In the genomic region with DNA sequence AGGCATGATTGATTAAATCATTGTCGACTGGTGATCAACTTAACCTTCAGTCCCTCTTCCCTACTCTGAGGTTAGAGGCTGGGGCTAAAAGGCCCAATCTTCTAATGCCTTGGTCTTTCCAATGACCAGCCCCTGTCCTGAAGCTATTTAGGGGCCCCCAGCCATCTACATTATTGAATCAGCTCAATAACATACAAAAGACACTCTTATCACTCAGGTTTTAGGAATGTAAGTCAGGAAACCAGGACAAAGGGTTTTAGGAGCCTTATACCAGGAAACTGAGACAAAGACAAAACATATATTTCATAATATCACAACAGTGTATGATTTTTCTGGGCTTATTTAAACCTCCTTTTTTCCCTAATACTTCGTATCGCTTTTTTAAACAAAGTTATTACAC, we compare ENCODE assay signal across 2 cellular contexts.
TF ChIP-seq lines count a peak whose summit lies in the region.

No MANE protein-coding gene starts in this region.

TF ChIP-seq in SK-N-SH, 30 proteins besides CTCF, POLR2A, EP300 and RAD21 (continued from another document):
- TF ChIP-seq USF1 (IDR thresholded peaks at IDR 0.05; ENCODE audit: borderline replicate concordance, low read depth) (no peak), CHD2 (IDR thresholded peaks at IDR 0.05; ENCODE audit: low read length, partially characterized antibody) (no peak), ELF1 (IDR thresholded peaks at IDR 0.05) (no peak), TAF1 (IDR thresholded peaks at IDR 0.05; ENCODE audit: borderline replicate concordance, low read depth, low read length) (no peak), GABPA (IDR thresholded peaks at IDR 0.05; ENCODE audit: low read depth) (no peak)
- TF ChIP-seq, protein P1, sequence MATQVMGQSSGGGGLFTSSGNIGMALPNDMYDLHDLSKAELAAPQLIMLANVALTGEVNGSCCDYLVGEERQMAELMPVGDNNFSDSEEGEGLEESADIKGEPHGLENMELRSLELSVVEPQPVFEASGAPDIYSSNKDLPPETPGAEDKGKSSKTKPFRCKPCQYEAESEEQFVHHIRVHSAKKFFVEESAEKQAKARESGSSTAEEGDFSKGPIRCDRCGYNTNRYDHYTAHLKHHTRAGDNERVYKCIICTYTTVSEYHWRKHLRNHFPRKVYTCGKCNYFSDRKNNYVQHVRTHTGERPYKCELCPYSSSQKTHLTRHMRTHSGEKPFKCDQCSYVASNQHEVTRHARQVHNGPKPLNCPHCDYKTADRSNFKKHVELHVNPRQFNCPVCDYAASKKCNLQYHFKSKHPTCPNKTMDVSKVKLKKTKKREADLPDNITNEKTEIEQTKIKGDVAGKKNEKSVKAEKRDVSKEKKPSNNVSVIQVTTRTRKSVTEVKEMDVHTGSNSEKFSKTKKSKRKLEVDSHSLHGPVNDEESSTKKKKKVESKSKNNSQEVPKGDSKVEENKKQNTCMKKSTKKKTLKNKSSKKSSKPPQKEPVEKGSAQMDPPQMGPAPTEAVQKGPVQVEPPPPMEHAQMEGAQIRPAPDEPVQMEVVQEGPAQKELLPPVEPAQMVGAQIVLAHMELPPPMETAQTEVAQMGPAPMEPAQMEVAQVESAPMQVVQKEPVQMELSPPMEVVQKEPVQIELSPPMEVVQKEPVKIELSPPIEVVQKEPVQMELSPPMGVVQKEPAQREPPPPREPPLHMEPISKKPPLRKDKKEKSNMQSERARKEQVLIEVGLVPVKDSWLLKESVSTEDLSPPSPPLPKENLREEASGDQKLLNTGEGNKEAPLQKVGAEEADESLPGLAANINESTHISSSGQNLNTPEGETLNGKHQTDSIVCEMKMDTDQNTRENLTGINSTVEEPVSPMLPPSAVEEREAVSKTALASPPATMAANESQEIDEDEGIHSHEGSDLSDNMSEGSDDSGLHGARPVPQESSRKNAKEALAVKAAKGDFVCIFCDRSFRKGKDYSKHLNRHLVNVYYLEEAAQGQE (IDR thresholded peaks at IDR 0.05; ENCODE audit: low read depth, low read length) = no peak

TF ChIP-seq in SK-N-SH treated with all-trans-retinoic acid at 6 μM for 48 hours, 23 proteins besides CTCF, POLR2A, EP300 and RAD21 (continued from another document):
- TF ChIP-seq ARNTL (CRISPR knock-in tag; IDR thresholded peaks at IDR 0.05; ENCODE audit: borderline replicate concordance, low read depth) (no peak), TOX (CRISPR knock-in tag; IDR thresholded peaks at IDR 0.05; ENCODE audit: borderline replicate concordance) (no peak), TCF4 (CRISPR knock-in tag; IDR thresholded peaks at IDR 0.05; ENCODE audit: borderline replicate concordance) (no peak), OSR1 (CRISPR knock-in tag; IDR thresholded peaks at IDR 0.05) (no peak), SNAI2 (CRISPR knock-in tag; IDR thresholded peaks at IDR 0.05) (no peak), ZNF565 (CRISPR knock-in tag; conservative IDR thresholded peaks at IDR 0.05; ENCODE audit: low read depth) (no peak), CREB5 (CRISPR knock-in tag; IDR thresholded peaks at IDR 0.05; ENCODE audit: low read depth) (no peak), ZC3H10 (CRISPR knock-in tag; IDR thresholded peaks at IDR 0.05) (no peak)
- TF ChIP-seq, protein P2, sequence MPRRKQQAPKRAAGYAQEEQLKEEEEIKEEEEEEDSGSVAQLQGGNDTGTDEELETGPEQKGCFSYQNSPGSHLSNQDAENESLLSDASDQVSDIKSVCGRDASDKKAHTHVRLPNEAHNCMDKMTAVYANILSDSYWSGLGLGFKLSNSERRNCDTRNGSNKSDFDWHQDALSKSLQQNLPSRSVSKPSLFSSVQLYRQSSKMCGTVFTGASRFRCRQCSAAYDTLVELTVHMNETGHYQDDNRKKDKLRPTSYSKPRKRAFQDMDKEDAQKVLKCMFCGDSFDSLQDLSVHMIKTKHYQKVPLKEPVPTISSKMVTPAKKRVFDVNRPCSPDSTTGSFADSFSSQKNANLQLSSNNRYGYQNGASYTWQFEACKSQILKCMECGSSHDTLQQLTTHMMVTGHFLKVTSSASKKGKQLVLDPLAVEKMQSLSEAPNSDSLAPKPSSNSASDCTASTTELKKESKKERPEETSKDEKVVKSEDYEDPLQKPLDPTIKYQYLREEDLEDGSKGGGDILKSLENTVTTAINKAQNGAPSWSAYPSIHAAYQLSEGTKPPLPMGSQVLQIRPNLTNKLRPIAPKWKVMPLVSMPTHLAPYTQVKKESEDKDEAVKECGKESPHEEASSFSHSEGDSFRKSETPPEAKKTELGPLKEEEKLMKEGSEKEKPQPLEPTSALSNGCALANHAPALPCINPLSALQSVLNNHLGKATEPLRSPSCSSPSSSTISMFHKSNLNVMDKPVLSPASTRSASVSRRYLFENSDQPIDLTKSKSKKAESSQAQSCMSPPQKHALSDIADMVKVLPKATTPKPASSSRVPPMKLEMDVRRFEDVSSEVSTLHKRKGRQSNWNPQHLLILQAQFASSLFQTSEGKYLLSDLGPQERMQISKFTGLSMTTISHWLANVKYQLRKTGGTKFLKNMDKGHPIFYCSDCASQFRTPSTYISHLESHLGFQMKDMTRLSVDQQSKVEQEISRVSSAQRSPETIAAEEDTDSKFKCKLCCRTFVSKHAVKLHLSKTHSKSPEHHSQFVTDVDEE (CRISPR knock-in tag; IDR thresholded peaks at IDR 0.05) = no peak
- TF ChIP-seq, protein P3, sequence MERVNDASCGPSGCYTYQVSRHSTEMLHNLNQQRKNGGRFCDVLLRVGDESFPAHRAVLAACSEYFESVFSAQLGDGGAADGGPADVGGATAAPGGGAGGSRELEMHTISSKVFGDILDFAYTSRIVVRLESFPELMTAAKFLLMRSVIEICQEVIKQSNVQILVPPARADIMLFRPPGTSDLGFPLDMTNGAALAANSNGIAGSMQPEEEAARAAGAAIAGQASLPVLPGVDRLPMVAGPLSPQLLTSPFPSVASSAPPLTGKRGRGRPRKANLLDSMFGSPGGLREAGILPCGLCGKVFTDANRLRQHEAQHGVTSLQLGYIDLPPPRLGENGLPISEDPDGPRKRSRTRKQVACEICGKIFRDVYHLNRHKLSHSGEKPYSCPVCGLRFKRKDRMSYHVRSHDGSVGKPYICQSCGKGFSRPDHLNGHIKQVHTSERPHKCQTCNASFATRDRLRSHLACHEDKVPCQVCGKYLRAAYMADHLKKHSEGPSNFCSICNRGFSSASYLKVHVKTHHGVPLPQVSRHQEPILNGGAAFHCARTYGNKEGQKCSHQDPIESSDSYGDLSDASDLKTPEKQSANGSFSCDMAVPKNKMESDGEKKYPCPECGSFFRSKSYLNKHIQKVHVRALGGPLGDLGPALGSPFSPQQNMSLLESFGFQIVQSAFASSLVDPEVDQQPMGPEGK (CRISPR knock-in tag; IDR thresholded peaks at IDR 0.05; ENCODE audit: borderline replicate concordance) = no peak
